Comparison of ENCODE assay signal across 17 cellular contexts in genomic region chr7:135862586-135863361, GRCh38.
DNase-seq lines count a peak whose midpoint lies in the region; ATAC-seq and TF ChIP-seq lines count a peak whose summit lies in the region.
"Had no signal": no experiment of that assay in that cellular context is flagged by ENCODE, and none has a peak within 500 bp of the region (broad histone marks: within the 10 kb centered on the region; RNA-seq: fewer than 3 reads in every experiment).

No MANE protein-coding gene starts in this region.

- H4K20me1 ChIP-seq in mammary epithelial cell (ENCODE audit: insufficient read depth, low read length) = no peaks in the 10 kb centered on the region

- H3K27ac ChIP-seq in mammary epithelial cell (ENCODE audit: insufficient read depth, low read depth, low read length) (no peak overlapping the region), breast epithelium (no peak overlapping the region), testis (peak overlapping the region; percentile 35 to 66)
- H3K27ac ChIP-seq: PC-9, upper lobe of right lung had no signal

- WGBS in mammary epithelial cell (ENCODE audit: low coverage, missing lambda C conversion rate) = 52% methylated on average over 8 of the region's 8 CpGs
- 56 to 61% methylated on average over 8 of the region's 8 CpGs for WGBS in testis, 2 donors

- intact Hi-C loops in mammary epithelial cell (cut with micrococcal nuclease) = no loop called here
- intact Hi-C loops in breast epithelium (cut with DNase I; ENCODE audit: low total_unique reads) = no loop called here
- intact Hi-C loops in testis (cut with DNase I; ENCODE audit: low total_unique reads) = no loop called here

- H2AFZ ChIP-seq in mammary epithelial cell (ENCODE audit: low read depth, low read length) = no peak overlapping the region
- H2AFZ ChIP-seq: PC-9 had no signal

- in situ Hi-C loops in mammary epithelial cell (cut with MboI; ENCODE audit: low sequenced_read_pairs in 2 of 2) = no loop called here
- in situ Hi-C loops in SK-MEL-5 (cut with HindIII; ENCODE audit: low pct_unique_long_range_greater_than_20kb, low sequenced_read_pairs) = no loop called here

- BruUV-seq in mammary epithelial cell (replicated peaks; lab: Mats Ljungman, UMichigan) = no TSS peak

- H3K4me1 ChIP-seq in mammary epithelial cell (ENCODE audit: insufficient read depth, low read length) (no peaks in the 10 kb centered on the region), breast epithelium (no peaks in the 10 kb centered on the region), testis (peaks cover 3% of the 10 kb centered on the region)
- H3K4me1 ChIP-seq: upper lobe of right lung had no signal

- TF ChIP-seq POLR2A in breast epithelium (IDR thresholded peaks at IDR 0.05) (no peak), testis (IDR thresholded peaks at IDR 0.05) (no peak)

- dilution Hi-C loops in mammary epithelial cell (cut with HindIII; ENCODE audit: low sequenced_read_pairs) = no loop called here

- TF ChIP-seq CTCF in mammary epithelial cell (conservative IDR thresholded peaks at IDR 0.05 in 1 of 2, IDR thresholded peaks at IDR 0.05 in 1 of 2; ENCODE audit: extremely low read depth in 1 of 2, insufficient read depth in 1 of 2, low read depth in 1 of 2, low read length in 2 of 2) (no peak), breast epithelium (IDR thresholded peaks at IDR 0.05) (no peak), testis (IDR thresholded peaks at IDR 0.05) (no peak)

- H3K79me2 ChIP-seq in mammary epithelial cell (ENCODE audit: insufficient read depth, low read length) = no peaks in the 10 kb centered on the region

- ATAC-seq in GM21515 (IDR thresholded peaks at IDR 0.05; ENCODE audit: unreplicated experiment) (no peak), HG02970 (IDR thresholded peaks at IDR 0.05; ENCODE audit: low FRiP score, unreplicated experiment) (no peak), HG02938 (IDR thresholded peaks at IDR 0.05; ENCODE audit: unreplicated experiment) (no peak)
- ATAC-seq: activated CD8-positive, alpha-beta T cell treated with anti-CD3 and anti-CD28 coated beads for 36 hours; activated T-cell treated with anti-CD3 and anti-CD28 coated beads, Interleukin-2, amount 50 U/mL, for 72 hours; HepG2; upper lobe of right lung had no signal

- no peak overlapping the region for H3K9ac ChIP-seq in mammary epithelial cell (ENCODE audit: insufficient read depth, low read length)

- H3K9me3 ChIP-seq in mammary epithelial cell (replicated peaks; ENCODE audit: insufficient read depth, low read length) (no peaks in the 10 kb centered on the region), breast epithelium (peaks cover 0 to 3% of the 10 kb centered on the region in 2 donors), testis (no peaks in the 10 kb centered on the region)
- H3K9me3 ChIP-seq: upper lobe of right lung had no signal

- peak; percentile 42 for DNase-seq in mammary epithelial cell
- DNase-seq in breast epithelium (ENCODE audit: low spot score in 2 of 2) = no peak
- DNase-seq in SK-MEL-5 (ENCODE audit: low read depth, low spot score) = peak; percentile 94
- peak; percentile 61 for DNase-seq in islet precursor cell
- peak; percentile 71 for DNase-seq in testis
- DNase-seq: activated CD8-positive, alpha-beta T cell treated with anti-CD3 and anti-CD28 coated beads for 36 hours; activated naive CD8-positive, alpha-beta T cell treated with anti-CD3 and anti-CD28 coated beads for 36 hours; activated T-cell treated with anti-CD3 and anti-CD28 coated beads, Interleukin-2, amount 50 U/mL, for 72 hours; EL; NCI-H446; PC-9; SW 1271; upper lobe of right lung had no signal

- H3K27me3 ChIP-seq in mammary epithelial cell (ENCODE audit: insufficient read depth, low read length) = no peaks in the 10 kb centered on the region
- no peaks in the 10 kb centered on the region for H3K27me3 ChIP-seq in breast epithelium
- H3K27me3 ChIP-seq in testis = no peaks in the 10 kb centered on the region
- H3K27me3 ChIP-seq: upper lobe of right lung had no signal

- H3K36me3 ChIP-seq in mammary epithelial cell (ENCODE audit: insufficient read depth, low read length) (no peaks in the 10 kb centered on the region), breast epithelium (no peaks in the 10 kb centered on the region), testis (ENCODE audit: low read depth, missing control alignments) (no peaks in the 10 kb centered on the region)
- H3K36me3 ChIP-seq: upper lobe of right lung had no signal

- H3K4me3 ChIP-seq in mammary epithelial cell (replicated peaks in 1 of 3; ENCODE audit: insufficient read depth in 1 of 3, low read depth in 2 of 3, low read length in 3 of 3) (no peak overlapping the region), breast epithelium (no peak overlapping the region), testis (no peak overlapping the region)
- H3K4me3 ChIP-seq: PC-9, upper lobe of right lung had no signal

- H3K4me2 ChIP-seq in mammary epithelial cell (ENCODE audit: insufficient read depth, low read depth, low read length) = no peak overlapping the region
- H3K4me2 ChIP-seq: PC-9 had no signal

- CTCF ChIA-PET in mammary epithelial cell (lab: Charles Lee; ENCODE audit: low non-redundant PET) = no interaction called here

Comparison
In these comparisons a context has a peak if more than half of its experiments do, and no peak if none do; other contexts are left out.
1. DNase-seq: peak in mammary epithelial cell (single experiment), SK-MEL-5 (single experiment), islet precursor cell (single experiment) and testis (single experiment); none in breast epithelium (0 of 2).
2. H3K27ac ChIP-seq: peak in testis (2 of 2); none in mammary epithelial cell (single experiment) and breast epithelium (0 of 2).